13 cellular contexts compared by ENCODE assay signal in genomic region chr15:58433597-58434333, GRCh38. TPM values are rescaled to one million over a fixed set of nuclear protein-coding genes. Genes with fewer than 3 reads are reported as not detected.
A peak's percentile ranks its signal among the peaks of the same experiment; 100 is the strongest.
DNase-seq lines count a peak whose midpoint lies in the region; TF ChIP-seq lines count a peak whose summit lies in the region.
"Had no signal": no experiment of that assay in that cellular context is flagged by ENCODE, and none has a peak within 500 bp of the region (broad histone marks: within the 10 kb centered on the region; RNA-seq: fewer than 3 reads in every experiment).

No MANE protein-coding gene starts in this region.

- no peaks in the 10 kb centered on the region for H3K27me3 ChIP-seq in trophoblast cell (ENCODE audit: insufficient read depth, low read length)
- H3K27me3 ChIP-seq: ascending aorta, neutrophil had no signal

- no peak overlapping the region for H3K4me3 ChIP-seq in fibroblast of the aortic adventitia (ENCODE audit: low read depth, low read length)
- no peak overlapping the region for H3K4me3 ChIP-seq in trophoblast cell (ENCODE audit: low read depth, low read length)
- H3K4me3 ChIP-seq: ascending aorta had no signal

- H3K18ac ChIP-seq in trophoblast cell (ENCODE audit: low read length): no peak overlapping the region

- no peaks in the 10 kb centered on the region for H3K9me3 ChIP-seq in trophoblast cell (ENCODE audit: insufficient read depth, low read depth, low read length)
- H3K9me3 ChIP-seq: ascending aorta, neutrophil had no signal

- H3K27ac ChIP-seq in trophoblast cell (ENCODE audit: low read depth, low read length): no peak overlapping the region
- H3K27ac ChIP-seq: ascending aorta, neutrophil had no signal

- no CpG with 5 or more reads among the region's 4 CpGs for WGBS in trophoblast cell (ENCODE audit: extremely low coverage, insufficient coverage, insufficient read length)

- no peaks in the 10 kb centered on the region for H3K36me3 ChIP-seq in trophoblast cell (ENCODE audit: control insufficient read depth in 1 of 2, insufficient read depth in 2 of 2, low read length in 2 of 2)
- H3K36me3 ChIP-seq: ascending aorta, neutrophil had no signal

- no peak overlapping the region for H3K9ac ChIP-seq in trophoblast cell (ENCODE audit: low read length)

- H3K4ac ChIP-seq in trophoblast cell (ENCODE audit: low read depth, low read length): no peak overlapping the region

- H3K79me2 ChIP-seq in trophoblast cell (ENCODE audit: control insufficient read depth, insufficient read depth, low read length, poor library complexity): no peaks in the 10 kb centered on the region

- H3K4me1 ChIP-seq in trophoblast cell (ENCODE audit: control insufficient read depth in 1 of 2, insufficient read depth in 2 of 2, low read length in 2 of 2): peaks cover 15 to 16% of the 10 kb centered on the region in 2 experiments
- H3K4me1 ChIP-seq: ascending aorta had no signal

- DNase-seq in DMS79 (lab: John Stamatoyannopoulos, UW) (peak; percentile 87), OCI-M1 (lab: John Stamatoyannopoulos, UW) (peak; percentile 11), fibroblast of the aortic adventitia (ENCODE audit: low read depth) (peak; percentile 50), trophoblast cell (no peak), T-helper 2 cell (no peak), NCI-H2081 treated with DMSO at 0.1 percent for 48 hours (lab: John Stamatoyannopoulos, UW) (no peak)
- DNase-seq in activated CD4-positive, alpha-beta T cell treated with anti-CD3 and anti-CD28 coated beads for 4 hours: no peak
- no peak for DNase-seq in activated T-cell treated with anti-CD3 and anti-CD28 coated beads, Interleukin-2, amount 50 U/mL, for 48 hours
- DNase-seq: activated T-cell treated with anti-CD3 and anti-CD28 coated beads, Interleukin-2, amount 50 U/mL, for 4 hours; NCI-H187; SW 1271 had no signal

- H4K91ac ChIP-seq in trophoblast cell (ENCODE audit: low read depth, low read length): no peak overlapping the region

- H2AFZ ChIP-seq in trophoblast cell (ENCODE audit: insufficient read depth, low read length, poor library complexity): no peak overlapping the region

- TF ChIP-seq CTCF in fibroblast of the aortic adventitia (IDR thresholded peaks at IDR 0.05; ENCODE audit: insufficient read depth, low read length): no peak

- H3K4me2 ChIP-seq in trophoblast cell (ENCODE audit: low read length): no peak overlapping the region

- peak overlapping the region; percentile 35 for H4K8ac ChIP-seq in trophoblast cell (ENCODE audit: low read depth, low read length)

- peak overlapping the region; percentile 15 for H2BK12ac ChIP-seq in trophoblast cell (ENCODE audit: low read length)

- no peak overlapping the region for H2AK5ac ChIP-seq in trophoblast cell (ENCODE audit: low read length)

- no peak overlapping the region for H2BK120ac ChIP-seq in trophoblast cell (ENCODE audit: insufficient read depth, low read length, poor library complexity)

- no peak overlapping the region for H2BK5ac ChIP-seq in trophoblast cell (ENCODE audit: low read depth, low read length, poor library complexity)

- no peak overlapping the region for H3K14ac ChIP-seq in trophoblast cell (ENCODE audit: low read length)

- peaks cover 7% of the 10 kb centered on the region for H3K79me1 ChIP-seq in trophoblast cell (ENCODE audit: low read length)

- no peak overlapping the region for H4K12ac ChIP-seq in trophoblast cell (ENCODE audit: low read depth, low read length)

- no peak overlapping the region for H3K23ac ChIP-seq in trophoblast cell (ENCODE audit: low read length)

RNA-seq across cellular contexts. Expression of gene LIPC, which starts 2.0 kb away (rescaled TPM):
- 0.90 and 1.7 TPM in 2 replicates for total RNA-seq in fibroblast of the aortic adventitia (ENCODE audit: low replicate concordance)
- polyA plus RNA-seq in trophoblast cell (2013): 0.05 and 0.07 TPM in 2 replicates
- total RNA-seq: ascending aorta had no signal

Comparison
In these comparisons a context has a peak if more than half of its experiments do, and no peak if none do; other contexts are left out.
1. DNase-seq: peak in DMS79 (single experiment), OCI-M1 (single experiment) and fibroblast of the aortic adventitia (single experiment); none in trophoblast cell (0 of 2), T-helper 2 cell (0 of 5), activated CD4-positive, alpha-beta T cell treated with anti-CD3 and anti-CD28 coated beads for 4 hours (0 of 2), NCI-H2081 treated with DMSO at 0.1 percent for 48 hours (single experiment) and activated T-cell treated with anti-CD3 and anti-CD28 coated beads, Interleukin-2, amount 50 U/mL, for 48 hours (0 of 2).